26 cellular contexts compared by ENCODE assay signal in the genomic region with DNA sequence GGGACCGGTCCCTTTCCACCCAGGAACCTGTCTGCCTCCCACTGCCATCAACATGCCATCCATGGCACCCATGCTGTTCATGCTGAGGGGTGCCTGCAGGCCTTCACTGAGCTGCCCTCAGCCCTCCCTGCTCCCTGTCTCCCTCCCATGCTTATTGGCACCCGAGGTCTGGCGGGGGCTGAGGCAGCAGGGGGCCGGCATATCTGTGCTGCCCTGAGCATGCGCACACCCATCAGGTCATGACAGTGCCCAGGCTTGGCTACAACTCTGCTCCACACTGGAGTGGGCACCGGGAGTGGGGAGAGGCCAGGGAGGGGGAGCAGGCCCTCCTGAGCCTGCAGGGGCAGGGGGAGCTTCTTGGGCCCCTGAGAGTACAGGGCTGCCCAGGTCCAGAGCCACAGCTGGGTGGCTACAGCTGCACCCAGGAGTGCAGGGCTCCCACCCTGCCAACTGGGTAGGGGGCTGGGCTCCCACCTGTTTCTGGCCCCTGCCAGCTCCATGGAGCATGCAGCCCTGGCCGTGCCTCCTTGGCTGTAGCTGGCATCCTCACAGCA.
DNase-seq lines count a peak whose midpoint lies in the region; FAIRE-seq and TF ChIP-seq lines count a peak whose summit lies in the region.
"Had no signal": no experiment of that assay in that cellular context is flagged by ENCODE, and none has a peak within 500 bp of the region (broad histone marks: within the 10 kb centered on the region; RNA-seq: fewer than 3 reads in every experiment).

No MANE protein-coding gene starts in this region.

- DNase-seq in kidney, result peak; percentile 60
- no peak for DNase-seq in neuronal stem cell (ENCODE audit: low spot score)
- DNase-seq in type B pancreatic cell (ENCODE audit: extremely low spot score, unreplicated experiment), result peak; percentile 52
- DNase-seq in NCI-H2196 (lab: John Stamatoyannopoulos, UW; ENCODE audit: unreplicated experiment), result no peak
- no peak for DNase-seq in HEK293T (ENCODE audit: extremely low spot score)
- DNase-seq: 8988T; ACHN; BE2C; C1 segment of cervical spinal cord; CD4-positive, alpha-beta memory T cell; CD4-positive, CD25-positive, alpha-beta regulatory T cell; CD8-positive, alpha-beta memory T cell; COR-L47; DMS 273 treated with DMSO at 0.1 percent for 48 hours; DMS153; DMS53; DMS79; DND-41; EL; GDM1 had no signal

- no peak overlapping the region for H3K27ac ChIP-seq in kidney (ENCODE audit: low read depth in 2 of 2, low read length in 2 of 2)
- no peak overlapping the region for H3K27ac ChIP-seq in neuronal stem cell (replicated peaks; ENCODE audit: low read length)
- H3K27ac ChIP-seq: BLaER1 had no signal

- H3K9me3 Mint-ChIP-seq in type B pancreatic cell, result no peaks in the 10 kb centered on the region

- H3K14ac ChIP-seq in neuronal stem cell (ENCODE audit: low read length), result no peak overlapping the region

- no peak overlapping the region for H3K4me3 Mint-ChIP-seq in type B pancreatic cell
- H3K4me3 Mint-ChIP-seq: CD14-positive monocyte; CD4-positive, alpha-beta memory T cell; CD4-positive, CD25-positive, alpha-beta regulatory T cell; CD8-positive, alpha-beta memory T cell had no signal

- no peak overlapping the region for H3K9ac ChIP-seq in kidney (ENCODE audit: low read length in 2 of 2)
- no peak overlapping the region for H3K9ac ChIP-seq in neuronal stem cell (ENCODE audit: low read depth, low read length, poor library complexity)
- H3K9ac ChIP-seq: BLaER1 had no signal

- H3K4me1 ChIP-seq in kidney (ENCODE audit: control insufficient read depth in 1 of 2, insufficient read depth in 1 of 2, low read depth in 1 of 2, low read length in 2 of 2), result no peaks in the 10 kb centered on the region
- H3K4me1 ChIP-seq in neuronal stem cell (ENCODE audit: control insufficient read depth in 2 of 2, insufficient read depth in 1 of 2, low read depth in 1 of 2, low read length in 2 of 2), result no peaks in the 10 kb centered on the region
- H3K4me1 ChIP-seq: BE2C, BLaER1 had no signal

- CTCF ChIA-PET in HEK293T (lab: Yijun Ruan, JAX), result no interaction called here

- H3K36me3 ChIP-seq in kidney (ENCODE audit: control insufficient read depth in 1 of 2, insufficient read depth in 2 of 2, low read length in 2 of 2) (no peaks in the 10 kb centered on the region), neuronal stem cell (replicated peaks in 1 of 2; ENCODE audit: control insufficient read depth in 2 of 2, insufficient read depth in 2 of 2, low read length in 2 of 2) (no peaks in the 10 kb centered on the region)
- H3K36me3 ChIP-seq: BE2C had no signal

- H3K9me3 ChIP-seq in kidney (ENCODE audit: control insufficient read depth in 1 of 2, low read length in 2 of 2) (no peaks in the 10 kb centered on the region), neuronal stem cell (replicated peaks in 1 of 2; ENCODE audit: control insufficient read depth in 2 of 2, insufficient read depth in 1 of 2, low read depth in 1 of 2, low read length in 2 of 2) (no peaks in the 10 kb centered on the region)
- H3K9me3 ChIP-seq: BE2C had no signal

- POLR2A ChIA-PET in HEK293T (lab: Yijun Ruan, JAX), result no interaction called here

- H2BK120ac ChIP-seq in neuronal stem cell (ENCODE audit: low read depth, low read length), result no peak overlapping the region

- H3K27me3 Mint-ChIP-seq in type B pancreatic cell, result no peaks in the 10 kb centered on the region
- H3K27me3 Mint-ChIP-seq: CD4-positive, alpha-beta memory T cell; CD4-positive, CD25-positive, alpha-beta regulatory T cell; CD8-positive, alpha-beta memory T cell had no signal

- TF ChIP-seq CTCF in kidney (IDR thresholded peaks at IDR 0.05; ENCODE audit: borderline replicate concordance, extremely low read depth, insufficient read depth) (no peak), type B pancreatic cell (conservative IDR thresholded peaks at IDR 0.05) (no peak)

- H3K4ac ChIP-seq in neuronal stem cell (ENCODE audit: low read length), result no peak overlapping the region

- no peaks in the 10 kb centered on the region for H3K27me3 ChIP-seq in neuronal stem cell (ENCODE audit: control insufficient read depth in 3 of 3, insufficient read depth in 3 of 3, low read depth in 1 of 3, low read length in 3 of 3)
- H3K27me3 ChIP-seq: BE2C had no signal

- no CpG with 5 or more reads among the region's 7 CpGs for WGBS in neuronal stem cell (ENCODE audit: extremely low coverage in 2 of 2, insufficient read length in 2 of 2, insufficient replicate concordance in 1 of 2), 2 donors

- FAIRE-seq in kidney (lab: Jason Lieb, UNC), result no peak
- FAIRE-seq: A204.1, GM12878, GM12892, GM18507 had no signal

- no peak overlapping the region for H4K91ac ChIP-seq in neuronal stem cell (ENCODE audit: low read depth, low read length, poor library complexity)

- intact Hi-C loops in kidney (cut with DNase I), result no loop called here

- H2AFZ ChIP-seq in neuronal stem cell (ENCODE audit: low read length), result no peak overlapping the region

- no peak overlapping the region for H3K27ac Mint-ChIP-seq in type B pancreatic cell
- H3K27ac Mint-ChIP-seq: CD14-positive monocyte; CD4-positive, alpha-beta memory T cell; CD8-positive, alpha-beta memory T cell had no signal

- no peaks in the 10 kb centered on the region for H3K4me1 Mint-ChIP-seq in type B pancreatic cell (ENCODE audit: unreplicated experiment)
- H3K4me1 Mint-ChIP-seq: CD14-positive monocyte; CD4-positive, alpha-beta memory T cell; CD4-positive, CD25-positive, alpha-beta regulatory T cell; CD8-positive, alpha-beta memory T cell had no signal

- H3K4me3 ChIP-seq in kidney (ENCODE audit: low read length in 2 of 2) (no peak overlapping the region), neuronal stem cell (ENCODE audit: low read length in 2 of 2) (no peak overlapping the region)
- H3K4me3 ChIP-seq: BLaER1, GM12878 had no signal

- H2AK5ac ChIP-seq in neuronal stem cell (ENCODE audit: low read depth, low read length), result no peak overlapping the region

- H2BK5ac ChIP-seq in neuronal stem cell (ENCODE audit: low read length), result no peak overlapping the region

- no peak overlapping the region for H2BK12ac ChIP-seq in neuronal stem cell (ENCODE audit: low read length)

- H4K8ac ChIP-seq in neuronal stem cell (ENCODE audit: low read depth, low read length), result no peak overlapping the region

- H3K36me3 Mint-ChIP-seq in type B pancreatic cell, result no peaks in the 10 kb centered on the region
- H3K36me3 Mint-ChIP-seq: CD14-positive monocyte; CD4-positive, alpha-beta memory T cell; CD4-positive, CD25-positive, alpha-beta regulatory T cell; CD8-positive, alpha-beta memory T cell had no signal

- H3K23ac ChIP-seq in neuronal stem cell (ENCODE audit: low read depth, low read length, poor library complexity), result no peak overlapping the region

- H2BK15ac ChIP-seq in neuronal stem cell (ENCODE audit: low read length), result no peak overlapping the region

- H3K79me1 ChIP-seq in neuronal stem cell (ENCODE audit: low read depth, low read length), result no peaks in the 10 kb centered on the region

- H3K18ac ChIP-seq in neuronal stem cell (ENCODE audit: low read length), result peak overlapping the region; percentile 28

- H3K4me2 ChIP-seq in neuronal stem cell (ENCODE audit: insufficient read depth, low read length, poor library complexity, severe bottlenecking), result no peak overlapping the region
- H3K4me2 ChIP-seq: BLaER1 had no signal

TF ChIP-seq in HEK293T, 16 proteins besides CTCF, POLR2A, EP300 and RAD21:
- TF ChIP-seq CTBP1 (IDR thresholded peaks at IDR 0.05; ENCODE audit: borderline replicate concordance), result no peak
- no peak for TF ChIP-seq TARDBP (IDR thresholded peaks at IDR 0.05)

Comparison
In these comparisons a context has a peak if more than half of its experiments do, and no peak if none do; other contexts are left out.
1. DNase-seq: peak in kidney (single experiment) and type B pancreatic cell (single experiment); none in neuronal stem cell (single experiment), NCI-H2196 (single experiment) and HEK293T (single experiment).